ENCODE assay signal across 33 cellular contexts in genomic region chr7:117698018-117698417, GRCh38.
"Had no signal": no experiment of that assay in that cellular context is flagged by ENCODE, and none has a peak within 500 bp of the region (broad histone marks: within the 10 kb centered on the region; RNA-seq: fewer than 3 reads in every experiment).

No MANE protein-coding gene starts in this region.

- FAIRE-seq: RCC 7860, TTC549 had no signal

- H3K4me3 ChIP-seq: ascending aorta, breast epithelium, PC-9 had no signal

- H3K9me3 ChIP-seq: ascending aorta, breast epithelium, SK-N-SH had no signal

- H3K9ac ChIP-seq: KMS-11, SK-N-SH had no signal

- H3K27me3 ChIP-seq: ascending aorta, breast epithelium had no signal

- DNase-seq: activated CD4-positive, alpha-beta T cell treated with anti-CD3 and anti-CD28 coated beads for 36 hours; activated CD4-positive, alpha-beta T cell treated with anti-CD3 and anti-CD28 coated beads, Interleukin-2, amount 10 ng/mL, durations not matched to agents 7 days and 5 days; activated CD4-positive, alpha-beta T cell treated with anti-CD3 and anti-CD28 coated beads, Interleukin-2, amount 50 U/mL, for 48 hours; activated CD8-positive, alpha-beta T cell treated with anti-CD3 and anti-CD28 coated beads, Interleukin-2, amount 10 ng/mL, durations not matched to agents 7 days and 5 days; activated gamma-delta T cell; activated naive CD4-positive, alpha-beta T cell treated with Interleukin-2 at 50 U/mL for 16 hours; activated naive CD8-positive, alpha-beta T cell treated with anti-CD3 and anti-CD28 coated beads, Interleukin-2, amount 10 ng/mL, durations not matched to agents 7 days and 5 days; activated T-cell treated with anti-CD3 and anti-CD28 coated beads, Interleukin-2, amount 50 U/mL, for 24 hours; amygdala; caudate nucleus; cerebellar nuclear complex; MM.1S; NCI-H1436 treated with DMSO at 0.1 percent for 48 hours; NCI-H1694 treated with DMSO at 0.1 percent for 48 hours; NCI-H2081; NCI-H2171 treated with DMSO at 0.1 percent for 48 hours; NCI-H2227 treated with DMSO at 0.1 percent for 48 hours; NCI-H446; NCI-H510A treated with DMSO at 0.1 percent for 48 hours; NCI-H526 treated with DMSO at 0.1 percent for 48 hours; NCI-H774; NK-92 treated with Interleukin-12 subunit alpha and Interleukin-12 subunit beta, amount 100 ng/mL, for 24 hours; PC-9; SK-N-SH had no signal

- H3K27ac ChIP-seq: ascending aorta, breast epithelium, KMS-11, PC-9, RWPE1 had no signal

- H3K4me1 ChIP-seq: ascending aorta, breast epithelium had no signal

- ATAC-seq: activated CD4-positive, alpha-beta T cell treated with anti-CD3 and anti-CD28 coated beads for 36 hours; activated CD4-positive, CD25-positive, alpha-beta regulatory T cell treated with anti-CD3 and anti-CD28 coated beads, Interleukin-2, amount 50 U/mL, for 24 hours; activated CD8-positive, alpha-beta T cell treated with anti-CD3 and anti-CD28 coated beads, Interleukin-2, amount 10 ng/mL, durations not matched to agents 7 days and 5 days; Right ventricle myocardium inferior; WTC11 had no signal

- H3K4me2 ChIP-seq: KMS-11, PC-9, SK-N-SH had no signal

- H2AFZ ChIP-seq: PC-9 had no signal

- H3K36me3 ChIP-seq: ascending aorta, breast epithelium had no signal
